11 cellular contexts compared by ENCODE assay signal in the genomic region with DNA sequence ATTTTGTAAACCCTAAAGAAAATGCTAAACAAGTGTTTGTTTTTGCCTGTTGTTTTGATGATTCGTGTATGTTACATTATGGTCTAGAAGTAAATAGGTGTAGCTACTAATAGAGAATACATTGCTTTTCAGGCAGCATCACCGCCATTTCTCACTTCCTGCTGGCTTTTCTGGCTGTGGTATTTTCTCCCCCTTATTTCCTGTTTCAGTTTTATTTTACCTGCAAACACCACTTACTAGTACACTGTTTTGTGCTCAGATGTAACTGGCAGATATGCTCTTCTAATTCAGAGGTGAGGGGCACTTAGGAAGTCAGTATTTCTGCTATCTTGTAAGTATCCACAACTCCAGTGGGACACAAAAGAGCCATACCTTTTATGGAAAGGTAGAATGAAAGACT. TPM values are rescaled to one million over a fixed set of nuclear protein-coding genes. Genes with fewer than 3 reads are reported as not detected.
DNase-seq lines count a peak whose midpoint lies in the region; ATAC-seq and TF ChIP-seq lines count a peak whose summit lies in the region.
"Had no signal": no experiment of that assay in that cellular context is flagged by ENCODE, and none has a peak within 500 bp of the region (broad histone marks: within the 10 kb centered on the region; RNA-seq: fewer than 3 reads in every experiment).

No MANE protein-coding gene starts in this region.

- H2AFZ ChIP-seq in osteoblast (ENCODE audit: low read length), result no peak overlapping the region
- no peak overlapping the region for H2AFZ ChIP-seq in neuronal stem cell (ENCODE audit: low read length)

- no CpG with 5 or more reads among the region's 2 CpGs for WGBS in neuronal stem cell (ENCODE audit: extremely low coverage in 2 of 2, insufficient read length in 2 of 2, insufficient replicate concordance in 1 of 2), 2 donors

- no peaks in the 10 kb centered on the region for H3K79me2 ChIP-seq in osteoblast (ENCODE audit: insufficient read depth, low read length)

- no peak overlapping the region for H3K18ac ChIP-seq in neuronal stem cell (ENCODE audit: low read length)

- no peaks in the 10 kb centered on the region for H3K27me3 Mint-ChIP-seq in T-helper 2 cell treated with Interferon-gamma antibody and Interleukin-4, amounts not matched to agents 5 μg/mL and 100 μg/mL, for 36 hours (ENCODE audit: low read depth)
- H3K27me3 Mint-ChIP-seq in WTC11 (ENCODE audit: low read depth), result no peaks in the 10 kb centered on the region

- no peaks in the 10 kb centered on the region for H3K9me3 Mint-ChIP-seq in T-helper 2 cell treated with Interferon-gamma antibody and Interleukin-4, amounts not matched to agents 5 μg/mL and 100 μg/mL, for 36 hours
- no peaks in the 10 kb centered on the region for H3K9me3 Mint-ChIP-seq in WTC11

- H3K4me2 ChIP-seq in osteoblast (ENCODE audit: insufficient read depth, low read length) (no peak overlapping the region), neuronal stem cell (ENCODE audit: insufficient read depth, low read length, poor library complexity, severe bottlenecking) (no peak overlapping the region)

- H3K9ac ChIP-seq in neuronal stem cell (ENCODE audit: low read depth, low read length, poor library complexity), result no peak overlapping the region

- no peak overlapping the region for H4K91ac ChIP-seq in neuronal stem cell (ENCODE audit: low read depth, low read length, poor library complexity)

- H2AK5ac ChIP-seq in neuronal stem cell (ENCODE audit: low read depth, low read length), result no peak overlapping the region

- CTCF ChIA-PET in WTC11 (lab: Charles Lee), result interaction anchor here (0.6 to 1.0 kb wide), 2 partner anchors 193 to 233 kb away, joined by 3 read pairs; no protein-coding TSS in a partner anchor

- H3K23ac ChIP-seq in neuronal stem cell (ENCODE audit: low read depth, low read length, poor library complexity), result no peak overlapping the region

- peak overlapping the region; percentile 66 for H3K27ac Mint-ChIP-seq in T-helper 2 cell treated with Interferon-gamma antibody and Interleukin-4, amounts not matched to agents 5 μg/mL and 100 μg/mL, for 36 hours
- H3K27ac Mint-ChIP-seq in WTC11, result no peak overlapping the region

- POLR2A ChIA-PET in WTC11 (lab: Charles Lee), result no interaction called here

- H3K27me3 ChIP-seq in osteoblast (ENCODE audit: insufficient read depth, low read length), result no peaks in the 10 kb centered on the region
- no peaks in the 10 kb centered on the region for H3K27me3 ChIP-seq in neuronal stem cell (ENCODE audit: control insufficient read depth in 3 of 3, insufficient read depth in 3 of 3, low read depth in 1 of 3, low read length in 3 of 3)
- H3K27me3 ChIP-seq: brain microvascular endothelial cell had no signal

- H3K4me3 ChIP-seq in osteoblast (ENCODE audit: insufficient read depth, low read length), result no peak overlapping the region
- no peak overlapping the region for H3K4me3 ChIP-seq in neuronal stem cell (ENCODE audit: low read length in 2 of 2)

- peaks cover 16% of the 10 kb centered on the region for H3K4me1 Mint-ChIP-seq in T-helper 2 cell treated with Interferon-gamma antibody and Interleukin-4, amounts not matched to agents 5 μg/mL and 100 μg/mL, for 36 hours (ENCODE audit: low read depth)
- H3K4me1 Mint-ChIP-seq in WTC11, result peaks cover 40% of the 10 kb centered on the region

- H3K4me1 ChIP-seq in osteoblast (ENCODE audit: insufficient read depth, low read length) (peaks cover 13% of the 10 kb centered on the region), neuronal stem cell (ENCODE audit: control insufficient read depth in 2 of 2, insufficient read depth in 1 of 2, low read depth in 1 of 2, low read length in 2 of 2) (peaks cover 2 to 8% of the 10 kb centered on the region in 2 donors)

- no peak overlapping the region for H4K8ac ChIP-seq in neuronal stem cell (ENCODE audit: low read depth, low read length)

- no peak for DNase-seq in activated CD4-positive, CD25-positive, alpha-beta regulatory T cell treated with anti-CD3 and anti-CD28 coated beads, Interleukin-2, amount 50 U/mL, for 72 hours
- DNase-seq in T-helper 2 cell treated with Interferon-gamma antibody and Interleukin-4, amounts not matched to agents 5 μg/mL and 100 μg/mL, for 36 hours (ENCODE audit: low spot score), result peak; percentile 18
- DNase-seq in osteoblast (ENCODE audit: insufficient read length, low spot score, missing footprints) (peak; percentile 9), WTC11 (ENCODE audit: low spot score) (no peak), neuronal stem cell (ENCODE audit: low spot score) (no peak)
- DNase-seq: brain microvascular endothelial cell, foreskin melanocyte, NCI-H1436 treated with DMSO at 0.1 percent for 48 hours had no signal

- H2BK15ac ChIP-seq in neuronal stem cell (ENCODE audit: low read length), result no peak overlapping the region

- TF ChIP-seq CTCF in osteoblast (IDR thresholded peaks at IDR 0.05; ENCODE audit: extremely low read depth, low read depth, low read length) (no peak), WTC11 (IDR thresholded peaks at IDR 0.05) (no peak)

- ATAC-seq in activated CD4-positive, CD25-positive, alpha-beta regulatory T cell treated with anti-CD3 and anti-CD28 coated beads, Interleukin-2, amount 50 U/mL, for 24 hours, result peak; percentile 79 to 82
- ATAC-seq in GM21723 (IDR thresholded peaks at IDR 0.05; ENCODE audit: unreplicated experiment) (peak; percentile 64), GM19351 (IDR thresholded peaks at IDR 0.05; ENCODE audit: unreplicated experiment) (no peak), WTC11 (no peak)

- H3K27ac ChIP-seq in osteoblast (ENCODE audit: low read depth, low read length) (no peak overlapping the region), neuronal stem cell (replicated peaks; ENCODE audit: low read length) (no peak overlapping the region)
- H3K27ac ChIP-seq: brain microvascular endothelial cell had no signal

- no peak overlapping the region for H2BK12ac ChIP-seq in neuronal stem cell (ENCODE audit: low read length)

- no peak overlapping the region for H3K14ac ChIP-seq in neuronal stem cell (ENCODE audit: low read length)

- H3K36me3 Mint-ChIP-seq in T-helper 2 cell treated with Interferon-gamma antibody and Interleukin-4, amounts not matched to agents 5 μg/mL and 100 μg/mL, for 36 hours (ENCODE audit: low read depth), result peaks cover 4% of the 10 kb centered on the region
- H3K36me3 Mint-ChIP-seq in WTC11, result no peaks in the 10 kb centered on the region

- peak overlapping the region; percentile 65 for H3K4me3 Mint-ChIP-seq in T-helper 2 cell treated with Interferon-gamma antibody and Interleukin-4, amounts not matched to agents 5 μg/mL and 100 μg/mL, for 36 hours
- no peak overlapping the region for H3K4me3 Mint-ChIP-seq in WTC11

- H3K79me1 ChIP-seq in neuronal stem cell (ENCODE audit: low read depth, low read length), result no peaks in the 10 kb centered on the region

- H3K9me3 ChIP-seq in osteoblast (ENCODE audit: low read depth, low read length), result no peaks in the 10 kb centered on the region
- no peaks in the 10 kb centered on the region for H3K9me3 ChIP-seq in neuronal stem cell (replicated peaks in 1 of 2; ENCODE audit: control insufficient read depth in 2 of 2, insufficient read depth in 1 of 2, low read depth in 1 of 2, low read length in 2 of 2)

- no peak overlapping the region for H3K4ac ChIP-seq in neuronal stem cell (ENCODE audit: low read length)

- H2BK5ac ChIP-seq in neuronal stem cell (ENCODE audit: low read length), result no peak overlapping the region

- H2BK120ac ChIP-seq in neuronal stem cell (ENCODE audit: low read depth, low read length), result no peak overlapping the region

- H3K36me3 ChIP-seq in osteoblast (ENCODE audit: insufficient read depth, low read length) (no peaks in the 10 kb centered on the region), neuronal stem cell (replicated peaks in 1 of 2; ENCODE audit: control insufficient read depth in 2 of 2, insufficient read depth in 2 of 2, low read length in 2 of 2) (no peaks in the 10 kb centered on the region)
- H3K36me3 ChIP-seq: brain microvascular endothelial cell had no signal

- no peaks in the 10 kb centered on the region for H4K20me1 ChIP-seq in osteoblast (ENCODE audit: insufficient read depth, low read length)

TF ChIP-seq in WTC11, 78 proteins besides CTCF, POLR2A, EP300 and RAD21 (continues in another document):
- TF ChIP-seq ZNF232 (CRISPR knock-in tag; IDR thresholded peaks at IDR 0.05) (no peak), FOXP1 (CRISPR knock-in tag; IDR thresholded peaks at IDR 0.05; ENCODE audit: borderline replicate concordance) (no peak), ESRRA (CRISPR knock-in tag; IDR thresholded peaks at IDR 0.05; ENCODE audit: borderline replicate concordance) (no peak), FOXJ3 (CRISPR knock-in tag; IDR thresholded peaks at IDR 0.05; ENCODE audit: borderline replicate concordance) (no peak), MYBL2 (CRISPR knock-in tag; IDR thresholded peaks at IDR 0.05) (no peak), NFATC4 (CRISPR knock-in tag; IDR thresholded peaks at IDR 0.05) (no peak), ELF4 (CRISPR knock-in tag; IDR thresholded peaks at IDR 0.05; ENCODE audit: low read depth) (no peak), RELA (CRISPR knock-in tag; IDR thresholded peaks at IDR 0.05; ENCODE audit: borderline replicate concordance) (no peak)
- TF ChIP-seq, protein P1, sequence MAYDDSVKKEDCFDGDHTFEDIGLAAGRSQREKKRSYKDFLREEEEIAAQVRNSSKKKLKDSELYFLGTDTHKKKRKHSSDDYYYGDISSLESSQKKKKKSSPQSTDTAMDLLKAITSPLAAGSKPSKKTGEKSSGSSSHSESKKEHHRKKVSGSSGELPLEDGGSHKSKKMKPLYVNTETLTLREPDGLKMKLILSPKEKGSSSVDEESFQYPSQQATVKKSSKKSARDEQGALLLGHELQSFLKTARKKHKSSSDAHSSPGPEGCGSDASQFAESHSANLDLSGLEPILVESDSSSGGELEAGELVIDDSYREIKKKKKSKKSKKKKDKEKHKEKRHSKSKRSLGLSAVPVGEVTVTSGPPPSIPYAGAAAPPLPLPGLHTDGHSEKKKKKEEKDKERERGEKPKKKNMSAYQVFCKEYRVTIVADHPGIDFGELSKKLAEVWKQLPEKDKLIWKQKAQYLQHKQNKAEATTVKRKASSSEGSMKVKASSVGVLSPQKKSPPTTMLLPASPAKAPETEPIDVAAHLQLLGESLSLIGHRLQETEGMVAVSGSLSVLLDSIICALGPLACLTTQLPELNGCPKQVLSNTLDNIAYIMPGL (CRISPR knock-in tag; IDR thresholded peaks at IDR 0.05), result no peak
- TF ChIP-seq, protein P2, sequence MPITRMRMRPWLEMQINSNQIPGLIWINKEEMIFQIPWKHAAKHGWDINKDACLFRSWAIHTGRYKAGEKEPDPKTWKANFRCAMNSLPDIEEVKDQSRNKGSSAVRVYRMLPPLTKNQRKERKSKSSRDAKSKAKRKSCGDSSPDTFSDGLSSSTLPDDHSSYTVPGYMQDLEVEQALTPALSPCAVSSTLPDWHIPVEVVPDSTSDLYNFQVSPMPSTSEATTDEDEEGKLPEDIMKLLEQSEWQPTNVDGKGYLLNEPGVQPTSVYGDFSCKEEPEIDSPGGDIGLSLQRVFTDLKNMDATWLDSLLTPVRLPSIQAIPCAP (CRISPR knock-in tag; IDR thresholded peaks at IDR 0.05), result no peak

RNA-seq across cellular contexts. Expression of a gene that starts 38.1 kb away (rescaled TPM):
- total RNA-seq in osteoblast (0.36 TPM in 1 of 2 replicates, not detected in the other), WTC11 (2021) (0.11 to 0.15 TPM in 2 of 3 replicates, not detected in the other)
- polyA plus RNA-seq in neuronal stem cell (2013, experiment 1 of 2), result 0.13 TPM
- polyA plus RNA-seq in neuronal stem cell (2013, experiment 2 of 2), result 0.14 TPM

Comparison
In these comparisons a context has a peak if more than half of its experiments do, and no peak if none do; other contexts are left out.
1. ATAC-seq: peak in activated CD4-positive, CD25-positive, alpha-beta regulatory T cell treated with anti-CD3 and anti-CD28 coated beads, Interleukin-2, amount 50 U/mL, for 24 hours (2 of 2) and GM21723 (single experiment); none in GM19351 (single experiment) and WTC11 (single experiment).
2. DNase-seq: peak in T-helper 2 cell treated with Interferon-gamma antibody and Interleukin-4, amounts not matched to agents 5 μg/mL and 100 μg/mL, for 36 hours (single experiment) and osteoblast (single experiment); none in activated CD4-positive, CD25-positive, alpha-beta regulatory T cell treated with anti-CD3 and anti-CD28 coated beads, Interleukin-2, amount 50 U/mL, for 72 hours (single experiment), WTC11 (single experiment) and neuronal stem cell (single experiment).